12 cellular contexts compared by ENCODE assay signal in the genomic region with DNA sequence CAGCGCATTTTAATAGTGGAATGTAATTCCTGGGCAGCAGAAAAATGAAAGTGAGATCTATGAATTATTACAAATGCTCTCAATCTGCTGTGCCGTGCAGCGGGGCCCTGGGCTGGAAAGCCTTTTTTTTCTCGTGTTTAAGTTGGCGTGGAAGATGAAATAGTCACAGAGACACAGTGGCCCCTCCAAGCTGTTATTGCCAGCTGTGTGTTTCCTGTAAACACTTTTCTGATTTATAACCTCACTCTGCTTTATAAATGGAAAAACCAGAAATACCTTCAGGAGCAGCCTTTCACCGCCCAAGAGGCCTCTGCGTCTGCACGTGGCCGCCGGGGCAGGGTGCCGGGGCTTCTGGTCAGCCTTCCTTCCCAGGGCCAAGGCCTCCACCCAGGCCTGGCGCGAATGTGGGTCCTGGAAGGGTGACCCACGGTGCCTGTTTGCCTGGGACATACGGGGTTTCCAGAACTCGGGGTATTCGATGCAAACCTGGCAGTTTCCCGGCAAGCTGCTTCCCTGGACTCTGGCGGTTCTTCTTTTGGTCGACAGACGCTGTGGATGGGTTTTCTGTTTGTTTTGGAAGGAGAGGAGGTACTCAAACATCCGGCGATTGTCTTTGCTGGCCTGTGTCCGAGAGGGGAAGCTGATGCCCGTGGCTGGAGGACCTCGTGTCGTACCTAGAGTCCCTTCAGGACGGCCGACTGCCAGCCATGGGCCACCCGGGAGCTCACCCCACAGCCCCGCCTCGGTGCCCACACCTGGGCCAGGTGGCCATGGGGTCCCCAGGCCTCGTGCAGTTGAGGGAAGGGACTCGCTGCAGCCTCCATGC.
DNase-seq lines count a peak whose midpoint lies in the region; ATAC-seq and TF ChIP-seq lines count a peak whose summit lies in the region.
"Had no signal": no experiment of that assay in that cellular context is flagged by ENCODE, and none has a peak within 500 bp of the region (broad histone marks: within the 10 kb centered on the region; RNA-seq: fewer than 3 reads in every experiment).

No MANE protein-coding gene starts in this region.

- no peaks in the 10 kb centered on the region for H3K4me1 Mint-ChIP-seq in activated T-cell treated with anti-CD3 and anti-CD28 coated beads, Interleukin-2, amount 50 U/mL, for 24 hours (ENCODE audit: low read depth)
- H3K4me1 Mint-ChIP-seq in activated T-cell treated with anti-CD3 and anti-CD28 coated beads, Interleukin-2, amount 50 U/mL, for 72 hours (ENCODE audit: low read depth) = no peaks in the 10 kb centered on the region
- no peaks in the 10 kb centered on the region for H3K4me1 Mint-ChIP-seq in immature natural killer cell
- H3K4me1 Mint-ChIP-seq: naive B cell had no signal

- H3K4me3 ChIP-seq in OCI-LY1 (ENCODE audit: low read depth, low read length, poor library complexity, severe bottlenecking) (peak overlapping the region; percentile 21), heart right ventricle (peak overlapping the region in 5 of 10 donors; percentile 2 to 34 (median 12)), thoracic aorta (peak overlapping the region; percentile 64)
- H3K4me3 ChIP-seq: SK-N-MC had no signal

- no peaks in the 10 kb centered on the region for H4K20me1 ChIP-seq in OCI-LY1 (ENCODE audit: insufficient read depth, low read length)

- H3K4me1 ChIP-seq in OCI-LY1 (ENCODE audit: insufficient read depth, low read length, severe bottlenecking) (peaks cover 8% of the 10 kb centered on the region), heart right ventricle (peaks cover 0 to 9% (median 0%) of the 10 kb centered on the region in 9 donors), thoracic aorta (ENCODE audit: control insufficient read depth in 1 of 2, low read depth in 2 of 2) (peaks cover 0 to 8% of the 10 kb centered on the region in 2 donors)

- no peaks in the 10 kb centered on the region for H3K9me3 Mint-ChIP-seq in activated T-cell treated with anti-CD3 and anti-CD28 coated beads, Interleukin-2, amount 50 U/mL, for 24 hours
- no peaks in the 10 kb centered on the region for H3K9me3 Mint-ChIP-seq in activated T-cell treated with anti-CD3 and anti-CD28 coated beads, Interleukin-2, amount 50 U/mL, for 72 hours
- H3K9me3 Mint-ChIP-seq in immature natural killer cell = peaks cover 0 to 5% (median 0%) of the 10 kb centered on the region in 6 donors

- H3K27ac Mint-ChIP-seq in activated T-cell treated with anti-CD3 and anti-CD28 coated beads, Interleukin-2, amount 50 U/mL, for 24 hours = no peak overlapping the region
- H3K27ac Mint-ChIP-seq in activated T-cell treated with anti-CD3 and anti-CD28 coated beads, Interleukin-2, amount 50 U/mL, for 72 hours = no peak overlapping the region
- no peak overlapping the region for H3K27ac Mint-ChIP-seq in immature natural killer cell

- no peaks in the 10 kb centered on the region for H3K9me3 ChIP-seq in OCI-LY1 (ENCODE audit: low read length)
- no peaks in the 10 kb centered on the region for H3K9me3 ChIP-seq in heart right ventricle
- no peaks in the 10 kb centered on the region for H3K9me3 ChIP-seq in thoracic aorta

- no peak overlapping the region for H3K4me3 Mint-ChIP-seq in activated T-cell treated with anti-CD3 and anti-CD28 coated beads, Interleukin-2, amount 50 U/mL, for 24 hours
- no peak overlapping the region for H3K4me3 Mint-ChIP-seq in activated T-cell treated with anti-CD3 and anti-CD28 coated beads, Interleukin-2, amount 50 U/mL, for 72 hours
- no peak overlapping the region for H3K4me3 Mint-ChIP-seq in immature natural killer cell

- H3K27ac ChIP-seq in OCI-LY1 (ENCODE audit: low read depth, low read length, poor library complexity, severe bottlenecking) (no peak overlapping the region), heart right ventricle (peak overlapping the region in 6 of 10 donors; percentile 1 to 68 (median 59)), thoracic aorta (no peak overlapping the region)
- H3K27ac ChIP-seq: SK-N-MC had no signal

- peaks cover 21% of the 10 kb centered on the region for H3K27me3 Mint-ChIP-seq in activated T-cell treated with anti-CD3 and anti-CD28 coated beads, Interleukin-2, amount 50 U/mL, for 24 hours
- H3K27me3 Mint-ChIP-seq in activated T-cell treated with anti-CD3 and anti-CD28 coated beads, Interleukin-2, amount 50 U/mL, for 72 hours (ENCODE audit: low read depth) = no peaks in the 10 kb centered on the region
- peaks cover 0 to 13% (median 0%) of the 10 kb centered on the region in 3 donors for H3K27me3 Mint-ChIP-seq in immature natural killer cell (ENCODE audit: low read depth in 3 of 3)

- H3K9ac ChIP-seq in OCI-LY1 (ENCODE audit: low read length) = no peak overlapping the region

- TF ChIP-seq CTCF in OCI-LY1 (IDR thresholded peaks at IDR 0.05; ENCODE audit: low read length) (no peak; the same call in 1 of the 2 replicates), heart right ventricle (IDR thresholded peaks at IDR 0.05) (peak in 2 of 9 donors; percentile 3 to 15), thoracic aorta (IDR thresholded peaks at IDR 0.05) (no peak)

- intact Hi-C loops in heart right ventricle (cut with DNase I) = no loop called here

- WGBS in heart right ventricle, 2 donors = 71 to 85% methylated on average over 34 of the region's 34 CpGs

- H3K4me2 ChIP-seq in OCI-LY1 (ENCODE audit: low read length) = peak overlapping the region; percentile 67

- ATAC-seq in activated T-cell treated with anti-CD3 and anti-CD28 coated beads, Interleukin-2, amount 50 U/mL, for 72 hours (replicated peaks in 1 of 2) = no peak
- ATAC-seq in heart right ventricle (peak; percentile 48 to 82 (median 74)), thoracic aorta (ENCODE audit: insufficient number of reproducible peaks, low FRiP score, low read depth) (no peak), HG02870 (IDR thresholded peaks at IDR 0.05; ENCODE audit: unreplicated experiment) (no peak)

- no peaks in the 10 kb centered on the region for H3F3A ChIP-seq in OCI-LY1 (ENCODE audit: insufficient read depth, low read length)

- H3K79me2 ChIP-seq in OCI-LY1 (ENCODE audit: insufficient read depth, low read length) = no peaks in the 10 kb centered on the region

- H2AFZ ChIP-seq in OCI-LY1 (ENCODE audit: low read length) = no peak overlapping the region

- no peaks in the 10 kb centered on the region for H3K9me2 ChIP-seq in OCI-LY1 (ENCODE audit: low read depth, low read length)

- H3K36me3 ChIP-seq in OCI-LY1 (ENCODE audit: insufficient read depth, low read length) = no peaks in the 10 kb centered on the region
- H3K36me3 ChIP-seq in heart right ventricle = no peaks in the 10 kb centered on the region
- H3K36me3 ChIP-seq in thoracic aorta = no peaks in the 10 kb centered on the region

- peak; percentile 23 for DNase-seq in activated T-cell treated with anti-CD3 and anti-CD28 coated beads, Interleukin-2, amount 50 U/mL, for 24 hours
- DNase-seq in activated T-cell treated with anti-CD3 and anti-CD28 coated beads, Interleukin-2, amount 50 U/mL, for 72 hours = no peak
- DNase-seq in heart right ventricle = peak; percentile 4 to 33
- no peak for DNase-seq in thoracic aorta (ENCODE audit: low spot score)
- no peak for DNase-seq in immature natural killer cell
- no peak for DNase-seq in NCI-H1436 (lab: John Stamatoyannopoulos, UW)
- DNase-seq: activated effector memory CD4-positive, alpha-beta T cell treated with anti-CD3 and anti-CD28 coated beads, Interleukin-2, amount 50 U/mL, for 16 hours; anterior cingulate cortex; naive B cell had no signal

- H3K27me3 ChIP-seq in OCI-LY1 (ENCODE audit: insufficient read depth, low read length) (no peaks in the 10 kb centered on the region), heart right ventricle (no peaks in the 10 kb centered on the region), thoracic aorta (replicated peaks; ENCODE audit: insufficient read depth) (no peaks in the 10 kb centered on the region)

- H3K36me3 Mint-ChIP-seq in activated T-cell treated with anti-CD3 and anti-CD28 coated beads, Interleukin-2, amount 50 U/mL, for 24 hours (ENCODE audit: low read depth) = no peaks in the 10 kb centered on the region
- H3K36me3 Mint-ChIP-seq in activated T-cell treated with anti-CD3 and anti-CD28 coated beads, Interleukin-2, amount 50 U/mL, for 72 hours (ENCODE audit: insufficient read depth in 2 of 2) = no peaks in the 10 kb centered on the region
- H3K36me3 Mint-ChIP-seq in immature natural killer cell = no peaks in the 10 kb centered on the region
- H3K36me3 Mint-ChIP-seq: naive B cell had no signal

Comparison
In these comparisons a context has a peak if more than half of its experiments do, and no peak if none do; other contexts are left out.
1. DNase-seq: peak in activated T-cell treated with anti-CD3 and anti-CD28 coated beads, Interleukin-2, amount 50 U/mL, for 24 hours (single experiment) and heart right ventricle (2 of 2); none in activated T-cell treated with anti-CD3 and anti-CD28 coated beads, Interleukin-2, amount 50 U/mL, for 72 hours (0 of 2), thoracic aorta (single experiment), immature natural killer cell (0 of 3) and NCI-H1436 (single experiment).
2. ATAC-seq: peak in heart right ventricle (8 of 8); none in activated T-cell treated with anti-CD3 and anti-CD28 coated beads, Interleukin-2, amount 50 U/mL, for 72 hours (0 of 2), thoracic aorta (single experiment) and HG02870 (single experiment).
3. H3K27ac ChIP-seq: peak in heart right ventricle (6 of 10); none in OCI-LY1 (single experiment) and thoracic aorta (0 of 2).